In genomic region chr5:140151719-140152609, GRCh38 we compare ENCODE assay signal across 1 cellular context.
TF ChIP-seq lines count a peak whose summit lies in the region.

No MANE protein-coding gene starts in this region.

TF ChIP-seq in HepG2, 621 proteins besides CTCF, POLR2A, EP300 and RAD21:
- no peak for TF ChIP-seq ZSCAN25 (CRISPR knock-in tag; IDR thresholded peaks at IDR 0.05)
- TF ChIP-seq ZBTB20 (CRISPR knock-in tag; IDR thresholded peaks at IDR 0.05; ENCODE audit: borderline replicate concordance, low read depth): no peak
- no peak for TF ChIP-seq ZNF609 (CRISPR knock-in tag; IDR thresholded peaks at IDR 0.05; ENCODE audit: borderline replicate concordance)
- TF ChIP-seq HOXA9 (CRISPR knock-in tag; IDR thresholded peaks at IDR 0.05; ENCODE audit: borderline replicate concordance): no peak
- TF ChIP-seq ZXDC (CRISPR knock-in tag; IDR thresholded peaks at IDR 0.05): no peak
- no peak for TF ChIP-seq ZNF768 (CRISPR knock-in tag; IDR thresholded peaks at IDR 0.05)
- no peak for TF ChIP-seq POLR2G (IDR thresholded peaks at IDR 0.05; ENCODE audit: low read depth, low read length)
- no peak for TF ChIP-seq RCOR2 (CRISPR knock-in tag; IDR thresholded peaks at IDR 0.05)
- TF ChIP-seq ZNF710 (CRISPR knock-in tag; IDR thresholded peaks at IDR 0.05; ENCODE audit: borderline replicate concordance): no peak
- TF ChIP-seq AFF4 (CRISPR knock-in tag; IDR thresholded peaks at IDR 0.05): no peak
- TF ChIP-seq REL (CRISPR knock-in tag; conservative IDR thresholded peaks at IDR 0.05): no peak
- no peak for TF ChIP-seq ZNF275 (CRISPR knock-in tag; IDR thresholded peaks at IDR 0.05; ENCODE audit: borderline replicate concordance)
- TF ChIP-seq IRF1 (CRISPR knock-in tag; IDR thresholded peaks at IDR 0.05; ENCODE audit: low read depth): no peak
